ENCODE assay signal across 1 cellular context in the genomic region with DNA sequence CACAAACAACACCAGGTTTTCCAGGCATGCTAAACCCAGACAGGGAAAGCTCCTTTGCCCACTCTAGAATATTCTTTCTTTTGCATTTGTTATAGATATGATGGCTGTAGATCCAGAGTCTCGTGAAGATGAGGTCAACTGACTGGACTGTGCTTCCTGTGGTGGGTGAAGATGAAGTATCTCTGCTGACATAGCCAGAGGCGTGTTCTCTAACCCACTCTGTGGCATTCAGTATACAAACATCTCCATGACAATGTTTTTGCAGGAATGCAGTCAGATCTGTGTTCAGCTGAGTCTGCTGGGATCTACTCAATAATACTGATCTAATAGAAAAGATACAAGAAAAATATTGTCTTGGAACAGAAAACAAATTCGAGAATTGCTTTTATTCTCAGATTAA.
TF ChIP-seq lines count a peak whose summit lies in the region.

No MANE protein-coding gene starts in this region.

TF ChIP-seq in HepG2, 621 proteins besides CTCF, POLR2A, EP300 and RAD21:
- TF ChIP-seq RELA (CRISPR knock-in tag; IDR thresholded peaks at IDR 0.05) (no peak), ZNF256 (CRISPR knock-in tag; conservative IDR thresholded peaks at IDR 0.05) (no peak), RAD51 (IDR thresholded peaks at IDR 0.05; ENCODE audit: borderline replicate concordance) (no peak), ZSCAN25 (CRISPR knock-in tag; IDR thresholded peaks at IDR 0.05) (no peak)
- TF ChIP-seq, protein P1, sequence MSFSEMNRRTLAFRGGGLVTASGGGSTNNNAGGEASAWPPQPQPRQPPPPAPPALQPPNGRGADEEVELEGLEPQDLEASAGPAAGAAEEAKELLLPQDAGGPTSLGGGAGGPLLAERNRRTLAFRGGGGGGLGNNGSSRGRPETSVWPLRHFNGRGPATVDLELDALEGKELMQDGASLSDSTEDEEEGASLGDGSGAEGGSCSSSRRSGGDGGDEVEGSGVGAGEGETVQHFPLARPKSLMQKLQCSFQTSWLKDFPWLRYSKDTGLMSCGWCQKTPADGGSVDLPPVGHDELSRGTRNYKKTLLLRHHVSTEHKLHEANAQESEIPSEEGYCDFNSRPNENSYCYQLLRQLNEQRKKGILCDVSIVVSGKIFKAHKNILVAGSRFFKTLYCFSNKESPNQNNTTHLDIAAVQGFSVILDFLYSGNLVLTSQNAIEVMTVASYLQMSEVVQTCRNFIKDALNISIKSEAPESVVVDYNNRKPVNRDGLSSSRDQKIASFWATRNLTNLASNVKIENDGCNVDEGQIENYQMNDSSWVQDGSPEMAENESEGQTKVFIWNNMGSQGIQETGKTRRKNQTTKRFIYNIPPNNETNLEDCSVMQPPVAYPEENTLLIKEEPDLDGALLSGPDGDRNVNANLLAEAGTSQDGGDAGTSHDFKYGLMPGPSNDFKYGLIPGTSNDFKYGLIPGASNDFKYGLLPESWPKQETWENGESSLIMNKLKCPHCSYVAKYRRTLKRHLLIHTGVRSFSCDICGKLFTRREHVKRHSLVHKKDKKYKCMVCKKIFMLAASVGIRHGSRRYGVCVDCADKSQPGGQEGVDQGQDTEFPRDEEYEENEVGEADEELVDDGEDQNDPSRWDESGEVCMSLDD (CRISPR knock-in tag; IDR thresholded peaks at IDR 0.05; ENCODE audit: borderline replicate concordance), result no peak
